In genomic region chr11:119375629-119376196, GRCh38 we compare ENCODE assay signal across 11 cellular contexts. TPM values are rescaled to one million over a fixed set of nuclear protein-coding genes. Genes with fewer than 3 reads are reported as not detected.
DNase-seq lines count a peak whose midpoint lies in the region; ATAC-seq, FAIRE-seq and TF ChIP-seq lines count a peak whose summit lies in the region.
"Had no signal": no experiment of that assay in that cellular context is flagged by ENCODE, and none has a peak within 500 bp of the region (broad histone marks: within the 10 kb centered on the region; RNA-seq: fewer than 3 reads in every experiment).

No MANE protein-coding gene starts in this region.

- H3K27ac ChIP-seq in angular gyrus (ENCODE audit: low read depth, low read length), result peak overlapping the region; percentile 99
- H3K27ac ChIP-seq: SJSA1 had no signal

- TF ChIP-seq CTCF in D721Med (IDR thresholded peaks at IDR 0.05; ENCODE audit: insufficient read depth, missing control alignments), result no peak

- DNase-seq in D721Med (ENCODE audit: insufficient read length, low spot score) (peak; percentile 17), left cardiac atrium (peak; percentile 82), posterior vena cava (ENCODE audit: low spot score) (peak; percentile 96), RPMI8226 (no peak), AML-193 (lab: John Stamatoyannopoulos, UW) (no peak)
- no peak for DNase-seq in effector CD8-positive, alpha-beta T cell (lab: John Stamatoyannopoulos, UW)
- DNase-seq: DND-41; stimulated activated naive CD4-positive, alpha-beta T cell treated with Interleukin-2 at 50 U/mL for 16 hours had no signal

- ATAC-seq in left cardiac atrium, result peak; percentile 64 to 71
- no peak for ATAC-seq in HG03159 (IDR thresholded peaks at IDR 0.05; ENCODE audit: unreplicated experiment)

- FAIRE-seq in D721Med (lab: Jason Lieb, UNC), result no peak

- intact Hi-C loops in left cardiac atrium (cut with DNase I) (no loop called here), posterior vena cava (cut with DNase I) (loop anchor here in 1 of 2 donors (10.0 kb wide), 1 partner anchor 99 kb away; no protein-coding TSS in a partner anchor)

RNA-seq across cellular contexts. Expression of gene USP2, which starts 5.8 kb away (rescaled TPM):
- total RNA-seq in left cardiac atrium (10 to 100 TPM; 65.8 to 68.8 TPM), posterior vena cava (10 to 100 TPM; 10.4 to 17.3 TPM)

RNA-seq across cellular contexts. Expression of gene MFRP, which starts 29.2 kb away (rescaled TPM):
- total RNA-seq in left cardiac atrium (not detected), posterior vena cava (not detected)
- total RNA-seq: SJSA1 had no signal

RNA-seq across cellular contexts. Expression of gene C1QTNF5, which starts 35.0 kb away (rescaled TPM):
- total RNA-seq in left cardiac atrium (10 to 100 TPM; 25.1 to 39.9 TPM), posterior vena cava (10 to 100 TPM; 57.7 to 63.0 TPM)

RNA-seq across cellular contexts. Expression of gene RNF26, which starts 41.4 kb away (rescaled TPM):
- 10 to 100 TPM; 13.2 to 14.1 TPM for total RNA-seq in left cardiac atrium
- total RNA-seq in posterior vena cava, result 10 to 100 TPM; 22.1 to 23.3 TPM

RNA-seq across cellular contexts. Expression of gene THY1, which starts 47.3 kb away (rescaled TPM):
- total RNA-seq in left cardiac atrium (1 to 10 TPM; 6.1 to 7.0 TPM), posterior vena cava (100 to 1,000 TPM in 1 of 2 donors, 10 to 100 TPM in 1; 35.0 to 151 TPM)

Comparison
In these comparisons a context has a peak if more than half of its experiments do, and no peak if none do; other contexts are left out.
1. DNase-seq: peak in D721Med (single experiment), left cardiac atrium (single experiment) and posterior vena cava (single experiment); none in effector CD8-positive, alpha-beta T cell (single experiment), RPMI8226 (single experiment) and AML-193 (0 of 2).